In genomic region chr2:211486-212184, GRCh38 we compare ENCODE assay signal across 28 cellular contexts.
"Had no signal": no experiment of that assay in that cellular context is flagged by ENCODE, and none has a peak within 500 bp of the region (broad histone marks: within the 10 kb centered on the region; RNA-seq: fewer than 3 reads in every experiment).

No MANE protein-coding gene starts in this region.

- H3K4me1 ChIP-seq: colonic mucosa, esophagus muscularis mucosa, esophagus squamous epithelium, gastrocnemius medialis, gastroesophageal sphincter, heart right ventricle had no signal

- H3K9me3 ChIP-seq: colonic mucosa, gastrocnemius medialis had no signal

- DNase-seq: colonic mucosa; cortex of kidney; dermis blood vessel endothelial cell; dorsolateral prefrontal cortex; effector CD4-positive, alpha-beta T cell; effector CD8-positive, alpha-beta T cell; effector memory CD4-positive, alpha-beta T cell; effector memory CD8-positive, alpha-beta T cell; endodermal cell; erythroblast; esophagus squamous epithelium; foreskin fibroblast; foreskin melanocyte; gastrocnemius medialis; glutamatergic neuron; head of caudate nucleus; heart left ventricle; heart right ventricle had no signal

- H3K36me3 ChIP-seq: colonic mucosa, esophagus muscularis mucosa, esophagus squamous epithelium, gastroesophageal sphincter, heart left ventricle, heart right ventricle had no signal

- H3K27me3 ChIP-seq: colonic mucosa, gastrocnemius medialis had no signal

- ATAC-seq: effector memory CD8-positive, alpha-beta T cell; esophagus mucosa; gastrocnemius medialis; gastroesophageal sphincter; heart left ventricle; heart right ventricle had no signal

- H3K4me3 ChIP-seq: colonic mucosa, coronary artery, dorsolateral prefrontal cortex, esophagus muscularis mucosa, esophagus squamous epithelium, gastrocnemius medialis, gastroesophageal sphincter, heart left ventricle, heart right ventricle had no signal

- FAIRE-seq: colon, endometrium, endothelial cell of umbilical vein, frontal cortex had no signal

- H3K27ac ChIP-seq: colonic mucosa, coronary artery, dorsolateral prefrontal cortex, epithelial cell of prostate, esophagus muscularis mucosa, esophagus squamous epithelium, foreskin keratinocyte, gastrocnemius medialis, gastroesophageal sphincter, heart left ventricle, heart right ventricle had no signal
